Comparison of ENCODE assay signal across 1 cellular context in the genomic region with DNA sequence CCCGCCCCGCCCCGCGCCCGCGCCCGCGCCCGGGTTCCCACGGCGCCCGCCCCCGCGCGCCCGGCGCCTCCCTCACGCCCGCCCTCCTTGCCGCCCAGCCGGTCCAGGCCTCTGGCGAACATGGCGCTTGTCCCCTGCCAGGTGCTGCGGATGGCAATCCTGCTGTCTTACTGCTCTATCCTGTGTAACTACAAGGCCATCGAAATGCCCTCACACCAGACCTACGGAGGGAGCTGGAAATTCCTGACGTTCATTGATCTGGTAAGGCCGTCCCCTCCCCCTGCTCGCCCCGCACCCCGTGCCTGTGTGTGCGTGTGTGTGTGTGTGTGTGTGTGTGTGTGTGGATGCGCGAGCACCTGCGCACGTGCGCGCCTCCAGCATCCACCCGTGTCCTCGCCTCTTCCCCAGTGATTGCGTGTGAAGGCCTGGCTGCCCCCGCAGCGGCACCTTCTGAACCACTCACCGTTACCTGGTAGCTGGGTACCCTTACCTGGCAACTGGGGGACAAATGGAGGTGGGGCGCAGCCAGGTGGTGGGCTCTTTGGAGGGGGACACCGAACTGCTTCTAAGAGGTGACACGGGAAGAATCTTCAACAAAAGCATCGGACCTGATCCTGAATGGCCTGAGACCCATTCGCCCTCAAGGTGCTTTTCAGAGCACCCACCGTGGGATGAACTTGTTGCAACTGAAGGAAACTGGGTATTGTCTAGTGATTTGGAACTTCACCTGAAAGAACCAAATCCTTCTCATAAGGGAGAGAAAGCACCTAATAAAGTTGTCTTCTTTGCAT.
TF ChIP-seq lines count a peak whose summit lies in the region.

A gene with protein sequence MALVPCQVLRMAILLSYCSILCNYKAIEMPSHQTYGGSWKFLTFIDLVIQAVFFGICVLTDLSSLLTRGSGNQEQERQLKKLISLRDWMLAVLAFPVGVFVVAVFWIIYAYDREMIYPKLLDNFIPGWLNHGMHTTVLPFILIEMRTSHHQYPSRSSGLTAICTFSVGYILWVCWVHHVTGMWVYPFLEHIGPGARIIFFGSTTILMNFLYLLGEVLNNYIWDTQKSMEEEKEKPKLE (plus strand): TSS at position 84 of the 791 bp plus-strand sequence. CDS start 37 bp downstream, at position 121.

TF ChIP-seq in HepG2, 621 proteins besides CTCF, POLR2A, EP300 and RAD21 (continued from another document and continues in another):
- TF ChIP-seq ARID5B (CRISPR knock-in tag; IDR thresholded peaks at IDR 0.05) (no peak), ZBTB3 (CRISPR knock-in tag; IDR thresholded peaks at IDR 0.05; ENCODE audit: borderline replicate concordance, low read depth) (no peak; the same call in 1 of the 2 replicates), ZFP91 (CRISPR knock-in tag; IDR thresholded peaks at IDR 0.05; ENCODE audit: borderline replicate concordance) (no peak; the same call in 1 of the 2 replicates), SAP130 (CRISPR knock-in tag; IDR thresholded peaks at IDR 0.05; ENCODE audit: low read depth) (peak; percentile 49; the same call in 1 of the 2 replicates), PAWR (CRISPR knock-in tag; IDR thresholded peaks at IDR 0.05; ENCODE audit: borderline replicate concordance) (no peak), ZNF326 (CRISPR knock-in tag; IDR thresholded peaks at IDR 0.05; ENCODE audit: borderline replicate concordance) (no peak), CBX2 (IDR thresholded peaks at IDR 0.05; ENCODE audit: low read depth, low read length) (no peak), CBX2 (CRISPR knock-in tag; IDR thresholded peaks at IDR 0.05; ENCODE audit: low read depth) (no peak), ESRRA (CRISPR knock-in tag; IDR thresholded peaks at IDR 0.05; ENCODE audit: low read depth) (peak; percentile 40; the same call in 1 of the 2 replicates), SOX6 (IDR thresholded peaks at IDR 0.05) (no peak), SOX6 (CRISPR knock-in tag; IDR thresholded peaks at IDR 0.05) (no peak), FOXA3 (CRISPR knock-in tag; IDR thresholded peaks at IDR 0.05) (no peak), DNMT1 (CRISPR knock-in tag; IDR thresholded peaks at IDR 0.05) (no peak), MBD4 (IDR thresholded peaks at IDR 0.05; ENCODE audit: borderline replicate concordance, low read length) (no peak), ZNF432 (CRISPR knock-in tag; IDR thresholded peaks at IDR 0.05; ENCODE audit: borderline replicate concordance) (no peak), KLF13 (CRISPR knock-in tag; IDR thresholded peaks at IDR 0.05) (0 out of 2 replicates have a peak, but pooled peaks have one; percentile 73), SRF (IDR thresholded peaks at IDR 0.05; ENCODE audit: low read depth, low read length) (no peak; the same call in 1 of the 2 replicates), MED1 (CRISPR knock-in tag; IDR thresholded peaks at IDR 0.05) (no peak; the same call in 1 of the 2 replicates), ZBTB20 (CRISPR knock-in tag; IDR thresholded peaks at IDR 0.05; ENCODE audit: borderline replicate concordance, low read depth) (peak; percentile 87; the same call in 1 of the 2 replicates), ZNF382 (CRISPR knock-in tag; IDR thresholded peaks at IDR 0.05; ENCODE audit: borderline replicate concordance) (no peak), RNF2 (conservative IDR thresholded peaks at IDR 0.05; ENCODE audit: low read depth) (0 out of 2 replicates have a peak, but pooled peaks have one; percentile 36), E2F1 (CRISPR knock-in tag; IDR thresholded peaks at IDR 0.05) (no peak), PLRG1 (conservative IDR thresholded peaks at IDR 0.05) (no peak), TSC22D2 (CRISPR knock-in tag; IDR thresholded peaks at IDR 0.05; ENCODE audit: borderline replicate concordance) (no peak), ZNF121 (CRISPR knock-in tag; IDR thresholded peaks at IDR 0.05) (no peak), RFX5 (IDR thresholded peaks at IDR 0.05; ENCODE audit: low read depth, low read length) (no peak), ATAD3A (CRISPR knock-in tag; IDR thresholded peaks at IDR 0.05) (no peak), ERF (CRISPR knock-in tag; IDR thresholded peaks at IDR 0.05) (no peak), ZSCAN29 (CRISPR knock-in tag; conservative IDR thresholded peaks at IDR 0.05) (no peak; the same call in 1 of the 2 replicates), BORCS8-MEF2B (CRISPR knock-in tag; IDR thresholded peaks at IDR 0.05) (peak; percentile 15), AGO2 (optimal IDR thresholded peaks at IDR 0.05; ENCODE audit: low read depth, low read length) (peak; percentile 66), ZNF678 (CRISPR knock-in tag; IDR thresholded peaks at IDR 0.05) (peak; percentile 67; the same call in 1 of the 2 replicates), MBNL3 (CRISPR knock-in tag; conservative IDR thresholded peaks at IDR 0.05) (no peak), ARID2 (CRISPR knock-in tag; IDR thresholded peaks at IDR 0.05; ENCODE audit: borderline replicate concordance) (no peak), ZNF232 (CRISPR knock-in tag; IDR thresholded peaks at IDR 0.05; ENCODE audit: borderline replicate concordance) (no peak), ZKSCAN1 (IDR thresholded peaks at IDR 0.05; ENCODE audit: low read length) (no peak), ZFP90 (CRISPR knock-in tag; IDR thresholded peaks at IDR 0.05; ENCODE audit: borderline replicate concordance) (no peak), ZMYM2 (CRISPR knock-in tag; IDR thresholded peaks at IDR 0.05) (no peak), MAZ (IDR thresholded peaks at IDR 0.05; ENCODE audit: borderline replicate concordance, low read depth, low read length) (peak; percentile 75; the same call in 1 of the 2 replicates), MAZ (CRISPR knock-in tag; IDR thresholded peaks at IDR 0.05; ENCODE audit: low read depth) (peak; percentile 6), JDP2 (CRISPR knock-in tag; IDR thresholded peaks at IDR 0.05; ENCODE audit: borderline replicate concordance) (0 out of 2 replicates have a peak, but pooled peaks have one; percentile 56), ZNF770 (CRISPR knock-in tag; IDR thresholded peaks at IDR 0.05) (no peak), ZNF530 (CRISPR knock-in tag; IDR thresholded peaks at IDR 0.05; ENCODE audit: low read depth) (no peak), ZNF772 (CRISPR knock-in tag; IDR thresholded peaks at IDR 0.05) (peak; percentile 77; the same call in 1 of the 2 replicates), ZFYVE20 (CRISPR knock-in tag; IDR thresholded peaks at IDR 0.05; ENCODE audit: borderline replicate concordance, low read depth) (0 out of 2 replicates have a peak, but pooled peaks have one; percentile 67)
- TF ChIP-seq, protein P1, sequence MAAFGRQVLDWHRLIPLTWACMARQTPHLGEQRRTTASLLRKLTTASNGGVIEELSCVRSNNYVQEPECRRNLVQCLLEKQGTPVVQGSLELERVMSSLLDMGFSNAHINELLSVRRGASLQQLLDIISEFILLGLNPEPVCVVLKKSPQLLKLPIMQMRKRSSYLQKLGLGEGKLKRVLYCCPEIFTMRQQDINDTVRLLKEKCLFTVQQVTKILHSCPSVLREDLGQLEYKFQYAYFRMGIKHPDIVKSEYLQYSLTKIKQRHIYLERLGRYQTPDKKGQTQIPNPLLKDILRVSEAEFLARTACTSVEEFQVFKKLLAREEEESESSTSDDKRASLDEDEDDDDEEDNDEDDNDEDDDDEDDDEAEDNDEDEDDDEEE (CRISPR knock-in tag; IDR thresholded peaks at IDR 0.05): peak; percentile 87; the same call in 1 of the 2 replicates
- TF ChIP-seq, protein P2, sequence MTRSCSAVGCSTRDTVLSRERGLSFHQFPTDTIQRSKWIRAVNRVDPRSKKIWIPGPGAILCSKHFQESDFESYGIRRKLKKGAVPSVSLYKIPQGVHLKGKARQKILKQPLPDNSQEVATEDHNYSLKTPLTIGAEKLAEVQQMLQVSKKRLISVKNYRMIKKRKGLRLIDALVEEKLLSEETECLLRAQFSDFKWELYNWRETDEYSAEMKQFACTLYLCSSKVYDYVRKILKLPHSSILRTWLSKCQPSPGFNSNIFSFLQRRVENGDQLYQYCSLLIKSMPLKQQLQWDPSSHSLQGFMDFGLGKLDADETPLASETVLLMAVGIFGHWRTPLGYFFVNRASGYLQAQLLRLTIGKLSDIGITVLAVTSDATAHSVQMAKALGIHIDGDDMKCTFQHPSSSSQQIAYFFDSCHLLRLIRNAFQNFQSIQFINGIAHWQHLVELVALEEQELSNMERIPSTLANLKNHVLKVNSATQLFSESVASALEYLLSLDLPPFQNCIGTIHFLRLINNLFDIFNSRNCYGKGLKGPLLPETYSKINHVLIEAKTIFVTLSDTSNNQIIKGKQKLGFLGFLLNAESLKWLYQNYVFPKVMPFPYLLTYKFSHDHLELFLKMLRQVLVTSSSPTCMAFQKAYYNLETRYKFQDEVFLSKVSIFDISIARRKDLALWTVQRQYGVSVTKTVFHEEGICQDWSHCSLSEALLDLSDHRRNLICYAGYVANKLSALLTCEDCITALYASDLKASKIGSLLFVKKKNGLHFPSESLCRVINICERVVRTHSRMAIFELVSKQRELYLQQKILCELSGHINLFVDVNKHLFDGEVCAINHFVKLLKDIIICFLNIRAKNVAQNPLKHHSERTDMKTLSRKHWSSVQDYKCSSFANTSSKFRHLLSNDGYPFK (CRISPR knock-in tag; IDR thresholded peaks at IDR 0.05; ENCODE audit: borderline replicate concordance): 0 out of 2 replicates have a peak, but pooled peaks have one; percentile 15
- TF ChIP-seq, protein P3, sequence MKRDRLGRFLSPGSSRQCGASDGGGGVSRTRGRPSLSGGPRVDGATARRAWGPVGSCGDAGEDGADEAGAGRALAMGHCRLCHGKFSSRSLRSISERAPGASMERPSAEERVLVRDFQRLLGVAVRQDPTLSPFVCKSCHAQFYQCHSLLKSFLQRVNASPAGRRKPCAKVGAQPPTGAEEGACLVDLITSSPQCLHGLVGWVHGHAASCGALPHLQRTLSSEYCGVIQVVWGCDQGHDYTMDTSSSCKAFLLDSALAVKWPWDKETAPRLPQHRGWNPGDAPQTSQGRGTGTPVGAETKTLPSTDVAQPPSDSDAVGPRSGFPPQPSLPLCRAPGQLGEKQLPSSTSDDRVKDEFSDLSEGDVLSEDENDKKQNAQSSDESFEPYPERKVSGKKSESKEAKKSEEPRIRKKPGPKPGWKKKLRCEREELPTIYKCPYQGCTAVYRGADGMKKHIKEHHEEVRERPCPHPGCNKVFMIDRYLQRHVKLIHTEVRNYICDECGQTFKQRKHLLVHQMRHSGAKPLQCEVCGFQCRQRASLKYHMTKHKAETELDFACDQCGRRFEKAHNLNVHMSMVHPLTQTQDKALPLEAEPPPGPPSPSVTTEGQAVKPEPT (CRISPR knock-in tag; IDR thresholded peaks at IDR 0.05; ENCODE audit: low read depth): no peak
